ENCODE assay signal across 15 cellular contexts in the genomic region with DNA sequence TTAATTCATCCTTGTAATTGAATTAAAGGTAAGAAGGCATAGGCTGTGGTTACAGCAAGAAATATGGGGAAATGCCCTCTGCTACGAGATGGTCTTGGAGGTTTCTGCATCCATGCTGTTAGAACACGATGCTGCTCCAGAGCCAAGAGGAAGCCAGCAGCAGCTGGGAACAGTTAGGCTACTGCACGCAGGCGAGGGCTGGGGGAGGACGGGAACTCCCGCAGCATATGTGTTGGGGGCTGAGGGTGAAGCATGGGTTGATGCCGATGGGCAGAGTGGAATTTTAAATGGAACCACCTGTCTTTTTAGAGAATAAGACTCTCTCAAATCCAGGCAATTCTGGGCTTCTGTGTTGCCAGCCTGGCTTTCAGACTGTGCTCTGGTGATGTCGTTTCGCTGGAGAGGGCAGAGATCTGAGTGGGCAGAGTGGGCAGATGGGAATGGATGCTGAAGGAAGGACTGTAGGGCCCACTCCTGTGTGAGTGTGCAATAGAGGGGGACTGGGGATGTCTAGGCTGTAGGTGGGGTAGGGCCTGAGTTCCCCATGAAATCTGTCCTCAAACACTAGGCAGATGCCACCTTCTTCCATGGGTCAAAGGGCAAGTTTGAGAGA.
DNase-seq lines count a peak whose midpoint lies in the region; ATAC-seq and TF ChIP-seq lines count a peak whose summit lies in the region.
"Had no signal": no experiment of that assay in that cellular context is flagged by ENCODE, and none has a peak within 500 bp of the region (broad histone marks: within the 10 kb centered on the region; RNA-seq: fewer than 3 reads in every experiment).

No MANE protein-coding gene starts in this region.

- H3K27me3 ChIP-seq in adipocyte (replicated peaks; ENCODE audit: control insufficient read depth, insufficient read depth, low read length) = no peaks in the 10 kb centered on the region
- H3K27me3 ChIP-seq in suprapubic skin = no peaks in the 10 kb centered on the region
- H3K27me3 ChIP-seq: esophagus squamous epithelium, MG63 had no signal

- no peaks in the 10 kb centered on the region for H3K27me3 Mint-ChIP-seq in stimulated activated naive CD8-positive, alpha-beta T cell treated with anti-CD3 and anti-CD28 coated beads, Interleukin-15, amount 100 ng/mL, for 72 hours
- H3K27me3 Mint-ChIP-seq: activated B cell treated with CpG ODN at 0.5 μM for 24 hours had no signal

- H3K4me1 ChIP-seq in adipocyte (ENCODE audit: control insufficient read depth, insufficient read depth, low read length) (peaks cover 49% of the 10 kb centered on the region), suprapubic skin (no peaks in the 10 kb centered on the region)

- H3K9me3 ChIP-seq in adipocyte (ENCODE audit: control insufficient read depth, low read length) = no peaks in the 10 kb centered on the region
- H3K9me3 ChIP-seq in suprapubic skin = no peaks in the 10 kb centered on the region
- H3K9me3 ChIP-seq: esophagus squamous epithelium, MG63 had no signal

- no peak for TF ChIP-seq POLR2A in suprapubic skin (IDR thresholded peaks at IDR 0.05)

- H3K4me3 ChIP-seq in adipocyte (ENCODE audit: low read length) (peak overlapping the region; percentile 79), suprapubic skin (no peak overlapping the region)
- H3K4me3 ChIP-seq: MG63 had no signal

- no peak for TF ChIP-seq CTCF in suprapubic skin (IDR thresholded peaks at IDR 0.05)

- H3K4me1 Mint-ChIP-seq in stimulated activated naive CD8-positive, alpha-beta T cell treated with anti-CD3 and anti-CD28 coated beads, Interleukin-15, amount 100 ng/mL, for 72 hours = peaks cover 7% of the 10 kb centered on the region

- H3K4me3 Mint-ChIP-seq in stimulated activated naive CD8-positive, alpha-beta T cell treated with anti-CD3 and anti-CD28 coated beads, Interleukin-15, amount 100 ng/mL, for 72 hours = no peak overlapping the region

- peaks cover 17% of the 10 kb centered on the region for H3K36me3 ChIP-seq in adipocyte (ENCODE audit: control insufficient read depth, insufficient read depth, low read length, severe bottlenecking)
- no peaks in the 10 kb centered on the region for H3K36me3 ChIP-seq in suprapubic skin
- H3K36me3 ChIP-seq: esophagus squamous epithelium, MG63 had no signal

- WGBS in suprapubic skin = 65% methylated on average over 9 of the region's 9 CpGs

- ATAC-seq in left ventricle myocardium superior (peak; percentile 49), GM21619 (IDR thresholded peaks at IDR 0.05; ENCODE audit: unreplicated experiment) (no peak)
- ATAC-seq in stimulated activated naive CD8-positive, alpha-beta T cell treated with anti-CD3 and anti-CD28 coated beads, Interleukin-15, amount 100 ng/mL, for 72 hours = no peak
- ATAC-seq in stimulated activated naive CD8-positive, alpha-beta T cell treated with anti-CD3 and anti-CD28 coated beads, Interleukin-15, Interleukin-2, amounts not matched to agents 100 U/mL and 50 U/mL, for 24 hours = no peak

- DNase-seq in GM04503 (ENCODE audit: low read depth) (peak; percentile 66), adipocyte (ENCODE audit: low read depth) (peak; percentile 92), left ventricle myocardium superior (no peak), suprapubic skin (ENCODE audit: low spot score in 2 of 2) (no peak)
- no peak for DNase-seq in stimulated activated naive CD8-positive, alpha-beta T cell treated with anti-CD3 and anti-CD28 coated beads, Interleukin-15, amount 100 ng/mL, for 72 hours
- DNase-seq in stimulated activated naive CD4-positive, alpha-beta T cell treated with Interleukin-2 at 50 U/mL for 16 hours (lab: John Stamatoyannopoulos, UW) = no peak
- no peak for DNase-seq in stimulated activated naive CD8-positive, alpha-beta T cell treated with anti-CD3 and anti-CD28 coated beads, Interleukin-15, Interleukin-2, amounts not matched to agents 100 U/mL and 50 U/mL, for 24 hours
- DNase-seq: activated B cell treated with CpG ODN at 0.5 μM for 24 hours; central memory CD4-positive, alpha-beta T cell; esophagus squamous epithelium; NCI-H510A; SIG-M5 had no signal

- H3K9ac ChIP-seq in adipocyte (ENCODE audit: low read length) = peak overlapping the region; percentile 56

- H3K27ac ChIP-seq in suprapubic skin = peak overlapping the region; percentile 11
- H3K27ac ChIP-seq: HL-60 had no signal

- no peaks in the 10 kb centered on the region for H3K9me3 Mint-ChIP-seq in stimulated activated naive CD8-positive, alpha-beta T cell treated with anti-CD3 and anti-CD28 coated beads, Interleukin-15, amount 100 ng/mL, for 72 hours
- H3K9me3 Mint-ChIP-seq: activated B cell treated with CpG ODN at 0.5 μM for 24 hours had no signal

- intact Hi-C loops in left ventricle myocardium superior (cut with micrococcal nuclease) = no loop called here

- TF ChIP-seq EP300 in suprapubic skin (IDR thresholded peaks at IDR 0.05) = no peak

- peak overlapping the region in 1 of 2 donors; percentile 22 for H3K27ac Mint-ChIP-seq in stimulated activated naive CD8-positive, alpha-beta T cell treated with anti-CD3 and anti-CD28 coated beads, Interleukin-15, amount 100 ng/mL, for 72 hours
- H3K27ac Mint-ChIP-seq: activated B cell treated with CpG ODN at 0.5 μM for 24 hours had no signal

Comparison
In these comparisons a context has a peak if more than half of its experiments do, and no peak if none do; other contexts are left out.
1. DNase-seq: peak in GM04503 (single experiment) and adipocyte (single experiment); none in left ventricle myocardium superior (single experiment), suprapubic skin (0 of 2), stimulated activated naive CD8-positive, alpha-beta T cell treated with anti-CD3 and anti-CD28 coated beads, Interleukin-15, amount 100 ng/mL, for 72 hours (0 of 2), stimulated activated naive CD4-positive, alpha-beta T cell treated with Interleukin-2 at 50 U/mL for 16 hours (single experiment) and stimulated activated naive CD8-positive, alpha-beta T cell treated with anti-CD3 and anti-CD28 coated beads, Interleukin-15, Interleukin-2, amounts not matched to agents 100 U/mL and 50 U/mL, for 24 hours (single experiment).